In the genomic region with DNA sequence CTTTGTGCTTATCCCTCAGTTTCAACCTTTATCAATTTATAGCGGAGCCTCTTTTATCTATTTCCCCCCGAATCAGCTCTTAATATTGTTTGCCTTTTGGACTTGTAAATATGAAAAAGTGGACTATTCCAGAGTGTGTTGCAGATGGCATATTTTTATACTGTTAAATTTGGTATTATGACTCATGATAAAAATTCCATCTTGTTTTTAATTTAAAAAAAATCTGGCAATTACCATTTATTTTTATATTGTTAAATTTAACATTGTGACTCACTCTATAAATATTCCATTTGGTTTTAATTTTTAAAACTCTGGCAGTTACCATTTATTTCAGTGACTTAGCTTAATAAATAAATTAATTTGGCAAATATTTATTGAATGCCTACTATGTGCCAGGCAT, we compare ENCODE assay signal across 34 cellular contexts. TPM values are rescaled to one million over a fixed set of nuclear protein-coding genes. Genes with fewer than 3 reads are reported as not detected.
DNase-seq lines count a peak whose midpoint lies in the region; ATAC-seq and TF ChIP-seq lines count a peak whose summit lies in the region.
"Had no signal": no experiment of that assay in that cellular context is flagged by ENCODE, and none has a peak within 500 bp of the region (broad histone marks: within the 10 kb centered on the region; RNA-seq: fewer than 3 reads in every experiment).

No MANE protein-coding gene starts in this region.

- H3K9me3 Mint-ChIP-seq in progenitor cell of endocrine pancreas (ENCODE audit: low read depth): no peaks in the 10 kb centered on the region
- no peaks in the 10 kb centered on the region for H3K9me3 Mint-ChIP-seq in type B pancreatic cell
- H3K9me3 Mint-ChIP-seq: activated naive CD4-positive, alpha-beta T cell treated with anti-CD3 and anti-CD28 coated beads, Interleukin-2, amount 50 U/mL, for 24 hours; activated T-helper 17 cell treated with anti-CD3 and anti-CD28 coated beads, Interleukin-2, amount 50 U/mL, for 72 hours; CD8-positive, alpha-beta memory T cell; H9; natural killer cell treated with Interleukin-12 subunit alpha and Interleukin-12 subunit beta and Interleukin-15 and Interleukin-18, amount 100 ng/mL, for 72 hours; stimulated activated memory B cell treated with anti-CD40 and anti-IgM and Interleukin-4, amounts not matched to agents 10 μg/mL and 1 μg/mL and 100 μg/mL, for 72 hours; WTC11 had no signal

- H3K4me1 Mint-ChIP-seq in T-helper 17 cell: peaks cover 7% of the 10 kb centered on the region
- no peaks in the 10 kb centered on the region for H3K4me1 Mint-ChIP-seq in progenitor cell of endocrine pancreas (ENCODE audit: low read depth)
- H3K4me1 Mint-ChIP-seq in type B pancreatic cell (ENCODE audit: unreplicated experiment): no peaks in the 10 kb centered on the region
- H3K4me1 Mint-ChIP-seq: H9, WTC11 had no signal

- ATAC-seq in SK-N-SH treated with all-trans-retinoic acid at 6 μM for 48 hours (peak; percentile 71), T-helper 17 cell (no peak)
- ATAC-seq: activated T-helper 17 cell treated with anti-CD3 and anti-CD28 coated beads, Interleukin-2, amount 50 U/mL, for 72 hours; gastrocnemius medialis; natural killer cell treated with Interleukin-12 subunit alpha and Interleukin-12 subunit beta and Interleukin-15 and Interleukin-18, amount 100 ng/mL, for 72 hours; stimulated activated memory B cell treated with anti-CD40 and anti-IgM and Interleukin-4, amounts not matched to agents 10 μg/mL and 1 μg/mL and 100 μg/mL, for 72 hours; WTC11 had no signal

- peaks cover 8% of the 10 kb centered on the region for H3K36me3 Mint-ChIP-seq in T-helper 17 cell (ENCODE audit: low read depth)
- H3K36me3 Mint-ChIP-seq in progenitor cell of endocrine pancreas (ENCODE audit: insufficient read depth): peaks cover 10% of the 10 kb centered on the region
- peaks cover 22% of the 10 kb centered on the region for H3K36me3 Mint-ChIP-seq in type B pancreatic cell

- H3K27ac Mint-ChIP-seq in T-helper 17 cell (no peak overlapping the region), progenitor cell of endocrine pancreas (no peak overlapping the region), type B pancreatic cell (no peak overlapping the region)
- H3K27ac Mint-ChIP-seq: activated naive CD4-positive, alpha-beta T cell treated with anti-CD3 and anti-CD28 coated beads, Interleukin-2, amount 50 U/mL, for 24 hours; H9; natural killer cell treated with Interleukin-12 subunit alpha and Interleukin-12 subunit beta and Interleukin-15 and Interleukin-18, amount 100 ng/mL, for 72 hours; stimulated activated memory B cell treated with anti-CD40 and anti-IgM and Interleukin-4, amounts not matched to agents 10 μg/mL and 1 μg/mL and 100 μg/mL, for 72 hours; WTC11 had no signal

- TF ChIP-seq CTCF in fibroblast of the aortic adventitia (IDR thresholded peaks at IDR 0.05; ENCODE audit: insufficient read depth, low read length): no peak
- no peak for TF ChIP-seq CTCF in suprapubic skin (IDR thresholded peaks at IDR 0.05)
- no peak for TF ChIP-seq CTCF in progenitor cell of endocrine pancreas (IDR thresholded peaks at IDR 0.05; ENCODE audit: unreplicated experiment)
- no peak for TF ChIP-seq CTCF in type B pancreatic cell (conservative IDR thresholded peaks at IDR 0.05)

- H3K36me3 ChIP-seq in suprapubic skin: peaks cover 48% of the 10 kb centered on the region

- no peaks in the 10 kb centered on the region for H3K27me3 Mint-ChIP-seq in T-helper 17 cell
- no peaks in the 10 kb centered on the region for H3K27me3 Mint-ChIP-seq in progenitor cell of endocrine pancreas
- no peaks in the 10 kb centered on the region for H3K27me3 Mint-ChIP-seq in type B pancreatic cell
- H3K27me3 Mint-ChIP-seq: activated naive CD4-positive, alpha-beta T cell treated with anti-CD3 and anti-CD28 coated beads, Interleukin-2, amount 50 U/mL, for 24 hours; activated T-helper 17 cell treated with anti-CD3 and anti-CD28 coated beads, Interleukin-2, amount 50 U/mL, for 72 hours; CD8-positive, alpha-beta memory T cell; natural killer cell treated with Interleukin-12 subunit alpha and Interleukin-12 subunit beta and Interleukin-15 and Interleukin-18, amount 100 ng/mL, for 72 hours; stimulated activated memory B cell treated with anti-CD40 and anti-IgM and Interleukin-4, amounts not matched to agents 10 μg/mL and 1 μg/mL and 100 μg/mL, for 72 hours had no signal

- DNase-seq in AG20443 (ENCODE audit: low spot score) (peak; percentile 21), fibroblast of the aortic adventitia (ENCODE audit: low read depth) (peak; percentile 58), suprapubic skin (ENCODE audit: low spot score in 2 of 2) (no peak), T-helper 17 cell (no peak), progenitor cell of endocrine pancreas (ENCODE audit: low spot score, unreplicated experiment) (no peak), retina (no peak), type B pancreatic cell (ENCODE audit: extremely low spot score, unreplicated experiment) (no peak)
- DNase-seq: AML-193; anterior cingulate cortex; CD8-positive, alpha-beta memory T cell; central memory CD4-positive, alpha-beta T cell; DMS153; gastrocnemius medialis; GF-D8; H9; hippocampal formation; islet precursor cell; NCI-H1092 treated with DMSO at 0.1 percent for 48 hours; NCI-H2029; NCI-H2227 treated with DMSO at 0.1 percent for 48 hours; NCI-H748 treated with DMSO at 0.1 percent for 48 hours; spleen; stimulated activated CD4-positive, alpha-beta T cell treated with anti-CD3 and anti-CD28 coated beads, Interleukin-4, amount 100 ng/mL, for 1 hour; T1000 had no signal

- H3K27me3 ChIP-seq in suprapubic skin: no peaks in the 10 kb centered on the region
- H3K27me3 ChIP-seq: gastrocnemius medialis, right atrium auricular region, spleen, vagina had no signal

- peaks cover 2% of the 10 kb centered on the region for H3K4me1 ChIP-seq in suprapubic skin
- H3K4me1 ChIP-seq: gastrocnemius medialis, right atrium auricular region, vagina had no signal

- no peak overlapping the region for H3K4me3 Mint-ChIP-seq in T-helper 17 cell
- no peak overlapping the region for H3K4me3 Mint-ChIP-seq in progenitor cell of endocrine pancreas (ENCODE audit: low read depth)
- no peak overlapping the region for H3K4me3 Mint-ChIP-seq in type B pancreatic cell
- H3K4me3 Mint-ChIP-seq: activated naive CD4-positive, alpha-beta T cell treated with anti-CD3 and anti-CD28 coated beads, Interleukin-2, amount 50 U/mL, for 24 hours; activated T-helper 17 cell treated with anti-CD3 and anti-CD28 coated beads, Interleukin-2, amount 50 U/mL, for 72 hours; CD8-positive, alpha-beta memory T cell; H9; natural killer cell treated with Interleukin-12 subunit alpha and Interleukin-12 subunit beta and Interleukin-15 and Interleukin-18, amount 100 ng/mL, for 72 hours; stimulated activated memory B cell treated with anti-CD40 and anti-IgM and Interleukin-4, amounts not matched to agents 10 μg/mL and 1 μg/mL and 100 μg/mL, for 72 hours; WTC11 had no signal

- H3K9me3 ChIP-seq in suprapubic skin (no peaks in the 10 kb centered on the region), T-helper 17 cell (ENCODE audit: control insufficient read depth, low read length, poor library complexity, severe bottlenecking) (no peaks in the 10 kb centered on the region)
- H3K9me3 ChIP-seq: gastrocnemius medialis, right atrium auricular region, spleen, vagina had no signal

- no peak overlapping the region for H3K4me3 ChIP-seq in fibroblast of the aortic adventitia (ENCODE audit: low read depth, low read length)
- no peak overlapping the region for H3K4me3 ChIP-seq in suprapubic skin
- H3K4me3 ChIP-seq: gastrocnemius medialis, right atrium auricular region, spleen, vagina had no signal

- no peak for TF ChIP-seq EP300 in suprapubic skin (IDR thresholded peaks at IDR 0.05)

- WGBS in suprapubic skin: 74% methylated on average over 2 of the region's 2 CpGs

- H3K27ac ChIP-seq in suprapubic skin: peak overlapping the region; percentile 69
- H3K27ac ChIP-seq: epithelial cell of prostate, gastrocnemius medialis, HL-60, right atrium auricular region, spleen, vagina had no signal

- no peak for TF ChIP-seq POLR2A in suprapubic skin (IDR thresholded peaks at IDR 0.05)

TF ChIP-seq in SK-N-SH treated with all-trans-retinoic acid at 6 μM for 48 hours, 23 proteins besides CTCF, POLR2A, EP300 and RAD21:
- TF ChIP-seq ISL1 (CRISPR knock-in tag; IDR thresholded peaks at IDR 0.05) (peak; percentile 10; the same call in 1 of the 2 replicates), ZC3H10 (CRISPR knock-in tag; IDR thresholded peaks at IDR 0.05) (no peak)
TF ChIP-seq in SK-N-SH treated with all-trans-retinoic acid at 6 μM for 48 hours: peak in this region for 1.

RNA-seq across cellular contexts. Expression of a gene that starts 37.5 kb away (rescaled TPM):
- 6.6 and 28.5 TPM in 2 replicates for total RNA-seq in fibroblast of the aortic adventitia (ENCODE audit: low replicate concordance)
- total RNA-seq in suprapubic skin: 10 to 100 TPM; 19.4 to 47.6 (median 22.2) TPM
- 10 to 100 TPM; 21.6 to 25.9 TPM for total RNA-seq in T-helper 17 cell
- total RNA-seq in progenitor cell of endocrine pancreas: 24.1 and 28.6 TPM in 2 replicates
- 17.8 and 19.8 TPM in 2 replicates for total RNA-seq in type B pancreatic cell (ENCODE audit: low replicate concordance)

RNA-seq across cellular contexts. Expression of a gene that starts 58.5 kb away (rescaled TPM):
- total RNA-seq in fibroblast of the aortic adventitia (ENCODE audit: low replicate concordance): 216 and 226 TPM in 2 replicates
- 10 to 100 TPM; 55.5 to 94.1 (median 64.1) TPM for total RNA-seq in suprapubic skin
- 10 to 100 TPM; 59.3 to 71.0 TPM for total RNA-seq in T-helper 17 cell
- total RNA-seq in progenitor cell of endocrine pancreas: 180 and 185 TPM in 2 replicates
- total RNA-seq in type B pancreatic cell (ENCODE audit: low replicate concordance): 120 and 142 TPM in 2 replicates

Comparison
In these comparisons a context has a peak if more than half of its experiments do, and no peak if none do; other contexts are left out.
1. DNase-seq: peak in AG20443 (single experiment) and fibroblast of the aortic adventitia (single experiment); none in suprapubic skin (0 of 2), T-helper 17 cell (0 of 3), progenitor cell of endocrine pancreas (single experiment), retina (single experiment) and type B pancreatic cell (single experiment).